ENCODE assay signal across 16 cellular contexts in genomic region chr3:48929358-48930035, GRCh38. TPM values are rescaled to one million over a fixed set of nuclear protein-coding genes. Genes with fewer than 3 reads are reported as not detected.
DNase-seq lines count a peak whose midpoint lies in the region; ATAC-seq and TF ChIP-seq lines count a peak whose summit lies in the region.
"Had no signal": no experiment of that assay in that cellular context is flagged by ENCODE, and none has a peak within 500 bp of the region (broad histone marks: within the 10 kb centered on the region; RNA-seq: fewer than 3 reads in every experiment).

No MANE protein-coding gene starts in this region.

- ATAC-seq in memory B cell (ENCODE audit: low read depth) (no peak), GM21825 (IDR thresholded peaks at IDR 0.05; ENCODE audit: unreplicated experiment) (no peak)

- H3K4me1 ChIP-seq in BLaER1 treated with 17β-estradiol and CSF1 and Interleukin-3, amounts not matched to agents 10 nM and 100 nM = peaks cover 38 to 77% (median 44%) of the 10 kb centered on the region in 10 experiments
- peaks cover 49% of the 10 kb centered on the region for H3K4me1 ChIP-seq in CD8-positive, alpha-beta memory T cell (ENCODE audit: insufficient read depth, low read length)
- H3K4me1 ChIP-seq in hepatocyte (ENCODE audit: insufficient read depth) = peaks cover 12% of the 10 kb centered on the region

- DNase-seq in CD8-positive, alpha-beta memory T cell = no peak
- DNase-seq in activated T-helper 2 cell treated with anti-CD3 and anti-CD28 coated beads, Interferon-gamma antibody, Interleukin-2, Interleukin-4, amounts not matched to agents 10 μg/mL and 5 μg/mL and 100 μg/mL, durations not matched to agents 14 hours and 24 hours and 36 hours (ENCODE audit: low spot score) = no peak
- DNase-seq in memory B cell (ENCODE audit: low spot score in 2 of 2) = no peak
- DNase-seq in GDM1 (lab: John Stamatoyannopoulos, UW) = no peak
- DNase-seq in hepatocyte (ENCODE audit: low spot score) = no peak
- no peak for DNase-seq in nucleus accumbens (lab: John Stamatoyannopoulos, UW)
- DNase-seq: activated gamma-delta T cell, NCI-H187, NCI-H526 treated with DMSO at 0.1 percent for 48 hours, SHP77 treated with DMSO at 0.1 percent for 48 hours, small intestine had no signal

- peak overlapping the region in 5 of 7 donors; percentile 2 to 65 (median 39) for H3K4me3 Mint-ChIP-seq in CD8-positive, alpha-beta memory T cell
- H3K4me3 Mint-ChIP-seq in activated T-helper 2 cell treated with anti-CD3 and anti-CD28 coated beads, Interferon-gamma antibody, Interleukin-2, Interleukin-4, amounts not matched to agents 10 μg/mL and 5 μg/mL and 100 μg/mL, durations not matched to agents 14 hours and 24 hours and 36 hours (ENCODE audit: low read depth) = peak overlapping the region; percentile 28
- peak overlapping the region; percentile 1 for H3K4me3 Mint-ChIP-seq in memory B cell
- H3K4me3 Mint-ChIP-seq: dendritic cell treated with granulocyte-macrophage colony-stimulating factor and Interleukin-4, amounts not matched to agents 40 ng/mL and 50 ng/mL, for 4 days; nephron had no signal

- intact Hi-C loops in activated T-helper 2 cell treated with anti-CD3 and anti-CD28 coated beads, Interferon-gamma antibody, Interleukin-2, Interleukin-4, amounts not matched to agents 10 μg/mL and 5 μg/mL and 100 μg/mL, durations not matched to agents 14 hours and 24 hours and 36 hours (cut with micrococcal nuclease) = loop anchor here (2.0 kb wide), 1 partner anchor 15 kb away; no protein-coding TSS in a partner anchor

- POLR2A ChIA-PET in CD8-positive, alpha-beta memory T cell (lab: Charles Lee) = no interaction called here

- H4K20me1 ChIP-seq in BLaER1 treated with 17β-estradiol and CSF1 and Interleukin-3, amounts not matched to agents 10 nM and 100 nM = peaks cover 89 to 100% (median 99%) of the 10 kb centered on the region in 11 experiments; a peak in 21 of 22 replicates
- peaks cover 54% of the 10 kb centered on the region for H4K20me1 ChIP-seq in hepatocyte (ENCODE audit: insufficient read depth, poor library complexity, severe bottlenecking)

- H3K4me1 Mint-ChIP-seq in CD8-positive, alpha-beta memory T cell = peaks cover 68 to 83% (median 79%) of the 10 kb centered on the region in 3 donors
- H3K4me1 Mint-ChIP-seq in activated T-helper 2 cell treated with anti-CD3 and anti-CD28 coated beads, Interferon-gamma antibody, Interleukin-2, Interleukin-4, amounts not matched to agents 10 μg/mL and 5 μg/mL and 100 μg/mL, durations not matched to agents 14 hours and 24 hours and 36 hours (ENCODE audit: low read depth) = peaks cover 64% of the 10 kb centered on the region
- H3K4me1 Mint-ChIP-seq in memory B cell = peaks cover 38% of the 10 kb centered on the region

- H3K4me3 ChIP-seq in BLaER1 treated with 17β-estradiol and CSF1 and Interleukin-3, amounts not matched to agents 10 nM and 100 nM = no peak overlapping the region
- H3K4me3 ChIP-seq in CD8-positive, alpha-beta memory T cell (ENCODE audit: low read length) = no peak overlapping the region
- no peak overlapping the region for H3K4me3 ChIP-seq in hepatocyte

- H3K27me3 ChIP-seq in BLaER1 treated with 17β-estradiol and CSF1 and Interleukin-3, amounts not matched to agents 10 nM and 100 nM = no peaks in the 10 kb centered on the region
- H3K27me3 ChIP-seq in CD8-positive, alpha-beta memory T cell (ENCODE audit: insufficient read depth, low read length, poor library complexity, severe bottlenecking) = no peaks in the 10 kb centered on the region
- H3K27me3 ChIP-seq in hepatocyte = no peaks in the 10 kb centered on the region

- H3K9me3 ChIP-seq in BLaER1 treated with 17β-estradiol and CSF1 and Interleukin-3, amounts not matched to agents 10 nM and 100 nM (replicated peaks in 1 of 11) = no peaks in the 10 kb centered on the region; a peak in 2 of 22 replicates
- no peaks in the 10 kb centered on the region for H3K9me3 ChIP-seq in CD8-positive, alpha-beta memory T cell (ENCODE audit: low read length)
- no peaks in the 10 kb centered on the region for H3K9me3 ChIP-seq in hepatocyte (ENCODE audit: low read depth)

- H3K9me2 ChIP-seq in hepatocyte (replicated peaks; ENCODE audit: insufficient read depth) = no peaks in the 10 kb centered on the region

- H3K27ac ChIP-seq in BLaER1 treated with 17β-estradiol and CSF1 and Interleukin-3, amounts not matched to agents 10 nM and 100 nM = peak overlapping the region in 2 of 11 experiments; percentile 29 to 32; a peak in 2 of 22 replicates
- no peak overlapping the region for H3K27ac ChIP-seq in CD8-positive, alpha-beta memory T cell (ENCODE audit: low read depth, low read length)
- H3K27ac ChIP-seq in hepatocyte = no peak overlapping the region
- H3K27ac ChIP-seq: KMS-11 had no signal

- 90% methylated on average over 3 of the region's 3 CpGs for WGBS in hepatocyte (ENCODE audit: low lambda C conversion rate, missing lambda C conversion rate)

- H3K79me2 ChIP-seq in hepatocyte = peaks cover 98% of the 10 kb centered on the region

- CTCF ChIA-PET in CD8-positive, alpha-beta memory T cell (lab: Charles Lee) = interaction anchor here (1.0 to 2.4 kb wide), 4 partner anchors 10 to 59 kb away, joined by 3 to 15 read pairs (median 6); partner anchors contain the start of gene ARIH2

- H3K27ac Mint-ChIP-seq in CD8-positive, alpha-beta memory T cell = peak overlapping the region in 7 of 8 donors; percentile 1 to 65 (median 28)
- H3K27ac Mint-ChIP-seq in activated T-helper 2 cell treated with anti-CD3 and anti-CD28 coated beads, Interferon-gamma antibody, Interleukin-2, Interleukin-4, amounts not matched to agents 10 μg/mL and 5 μg/mL and 100 μg/mL, durations not matched to agents 14 hours and 24 hours and 36 hours = peak overlapping the region; percentile 44
- no peak overlapping the region for H3K27ac Mint-ChIP-seq in memory B cell
- H3K27ac Mint-ChIP-seq: dendritic cell treated with granulocyte-macrophage colony-stimulating factor and Interleukin-4, amounts not matched to agents 40 ng/mL and 50 ng/mL, for 4 days had no signal

- peak overlapping the region in 10 of 11 experiments; percentile 16 to 84 (median 70); a peak in 18 of 22 replicates for H3K4me2 ChIP-seq in BLaER1 treated with 17β-estradiol and CSF1 and Interleukin-3, amounts not matched to agents 10 nM and 100 nM
- H3K4me2 ChIP-seq in hepatocyte = no peak overlapping the region
- H3K4me2 ChIP-seq: KMS-11 had no signal

- TF ChIP-seq CTCF in hepatocyte (IDR thresholded peaks at IDR 0.05; ENCODE audit: poor library complexity) = no peak

- no peaks in the 10 kb centered on the region for H3K9me3 Mint-ChIP-seq in CD8-positive, alpha-beta memory T cell
- no peaks in the 10 kb centered on the region for H3K9me3 Mint-ChIP-seq in activated T-helper 2 cell treated with anti-CD3 and anti-CD28 coated beads, Interferon-gamma antibody, Interleukin-2, Interleukin-4, amounts not matched to agents 10 μg/mL and 5 μg/mL and 100 μg/mL, durations not matched to agents 14 hours and 24 hours and 36 hours
- no peaks in the 10 kb centered on the region for H3K9me3 Mint-ChIP-seq in memory B cell
- H3K9me3 Mint-ChIP-seq: dendritic cell treated with granulocyte-macrophage colony-stimulating factor and Interleukin-4, amounts not matched to agents 40 ng/mL and 50 ng/mL, for 4 days; nephron had no signal

- peaks cover 69 to 100% (median 99%) of the 10 kb centered on the region in 11 experiments for H3K36me3 ChIP-seq in BLaER1 treated with 17β-estradiol and CSF1 and Interleukin-3, amounts not matched to agents 10 nM and 100 nM
- peaks cover 23% of the 10 kb centered on the region for H3K36me3 ChIP-seq in CD8-positive, alpha-beta memory T cell (ENCODE audit: insufficient read depth, low read length)
- no peaks in the 10 kb centered on the region for H3K36me3 ChIP-seq in hepatocyte (replicated peaks; ENCODE audit: insufficient read depth, low read depth)

- no peak overlapping the region for H2AFZ ChIP-seq in hepatocyte

- H3K27me3 Mint-ChIP-seq in CD8-positive, alpha-beta memory T cell = no peaks in the 10 kb centered on the region
- no peaks in the 10 kb centered on the region for H3K27me3 Mint-ChIP-seq in activated T-helper 2 cell treated with anti-CD3 and anti-CD28 coated beads, Interferon-gamma antibody, Interleukin-2, Interleukin-4, amounts not matched to agents 10 μg/mL and 5 μg/mL and 100 μg/mL, durations not matched to agents 14 hours and 24 hours and 36 hours (ENCODE audit: low read depth)
- no peaks in the 10 kb centered on the region for H3K27me3 Mint-ChIP-seq in memory B cell
- H3K27me3 Mint-ChIP-seq: dendritic cell treated with granulocyte-macrophage colony-stimulating factor and Interleukin-4, amounts not matched to agents 40 ng/mL and 50 ng/mL, for 4 days had no signal

- H3K9ac ChIP-seq in BLaER1 treated with 17β-estradiol and CSF1 and Interleukin-3, amounts not matched to agents 10 nM and 100 nM = peak overlapping the region in 1 of 11 experiments; percentile 52; a peak in 1 of 22 replicates
- H3K9ac ChIP-seq: KMS-11 had no signal

- peaks cover 8 to 80% (median 26%) of the 10 kb centered on the region in 3 donors for H3K36me3 Mint-ChIP-seq in CD8-positive, alpha-beta memory T cell
- peaks cover 80% of the 10 kb centered on the region for H3K36me3 Mint-ChIP-seq in activated T-helper 2 cell treated with anti-CD3 and anti-CD28 coated beads, Interferon-gamma antibody, Interleukin-2, Interleukin-4, amounts not matched to agents 10 μg/mL and 5 μg/mL and 100 μg/mL, durations not matched to agents 14 hours and 24 hours and 36 hours (ENCODE audit: low read depth)
- peaks cover 36% of the 10 kb centered on the region for H3K36me3 Mint-ChIP-seq in memory B cell

RNA-seq across cellular contexts. Expression of gene ARIH2, which starts 10.9 kb away (rescaled TPM):
- 100 to 1,000 TPM; 117 to 123 TPM for total RNA-seq in CD8-positive, alpha-beta memory T cell
- polyA plus RNA-seq in CD8-positive, alpha-beta memory T cell = 126 TPM
- 156 and 163 TPM in 2 replicates for total RNA-seq in activated T-helper 2 cell treated with anti-CD3 and anti-CD28 coated beads, Interferon-gamma antibody, Interleukin-2, Interleukin-4, amounts not matched to agents 10 μg/mL and 5 μg/mL and 100 μg/mL, durations not matched to agents 14 hours and 24 hours and 36 hours
- 58.7 and 60.9 TPM in 2 replicates for total RNA-seq in hepatocyte
- polyA plus RNA-seq in hepatocyte = 41.7 and 45.3 TPM in 2 replicates

RNA-seq across cellular contexts. Expression of gene SLC25A20, which starts 30.8 kb away (rescaled TPM):
- total RNA-seq in CD8-positive, alpha-beta memory T cell = 10 to 100 TPM; 29.1 to 31.5 TPM
- 40.1 TPM for polyA plus RNA-seq in CD8-positive, alpha-beta memory T cell
- 16.2 and 19.0 TPM in 2 replicates for total RNA-seq in activated T-helper 2 cell treated with anti-CD3 and anti-CD28 coated beads, Interferon-gamma antibody, Interleukin-2, Interleukin-4, amounts not matched to agents 10 μg/mL and 5 μg/mL and 100 μg/mL, durations not matched to agents 14 hours and 24 hours and 36 hours
- total RNA-seq in hepatocyte = 59.1 and 61.3 TPM in 2 replicates
- polyA plus RNA-seq in hepatocyte = 38.0 and 46.0 TPM in 2 replicates
